In genomic region chr2:10895231-10895630, GRCh38 we compare ENCODE assay signal across 22 cellular contexts. TPM values are rescaled to one million over a fixed set of nuclear protein-coding genes. Genes with fewer than 3 reads are reported as not detected.
"Had no signal": no experiment of that assay in that cellular context is flagged by ENCODE, and none has a peak within 500 bp of the region (broad histone marks: within the 10 kb centered on the region; RNA-seq: fewer than 3 reads in every experiment).

No MANE protein-coding gene starts in this region.

- ATAC-seq: esophagus mucosa, gastrocnemius medialis, heart right ventricle, left cardiac atrium, left lung, left ventricle myocardium superior, lower lobe of right lung, mucosa of descending colon had no signal

- H3K4me1 ChIP-seq: esophagus squamous epithelium, gastrocnemius medialis, left lung, lower lobe of right lung had no signal

- H3K4me1 Mint-ChIP-seq: mesothelial cell of epicardium had no signal

- H3K27me3 ChIP-seq: gastrocnemius medialis, heart right ventricle had no signal

- H3K27ac Mint-ChIP-seq: dendritic cell treated with granulocyte-macrophage colony-stimulating factor and Interleukin-4, amounts not matched to agents 40 ng/mL and 50 ng/mL, for 4 days; mesothelial cell of epicardium had no signal

- H3K36me3 Mint-ChIP-seq: mesothelial cell of epicardium had no signal

- H3K9me3 ChIP-seq: esophagus squamous epithelium, gastrocnemius medialis, heart right ventricle, left lung, lower lobe of right lung, mucosa of descending colon had no signal

- DNase-seq: cortex of kidney; effector CD4-positive, alpha-beta T cell; effector memory CD4-positive, alpha-beta T cell; erythroblast; esophagus squamous epithelium; foreskin fibroblast; foreskin melanocyte; gastrocnemius medialis; glutamatergic neuron; heart right ventricle; hippocampal formation; left cardiac atrium; left lung; left ventricle myocardium superior; lower lobe of right lung; mesenchymal stem cell; mucosa of descending colon had no signal

- H3K36me3 ChIP-seq: esophagus squamous epithelium, gastrocnemius medialis, heart right ventricle, left lung, lower lobe of right lung had no signal

- H3K4me3 Mint-ChIP-seq: dendritic cell treated with granulocyte-macrophage colony-stimulating factor and Interleukin-4, amounts not matched to agents 40 ng/mL and 50 ng/mL, for 4 days; mesothelial cell of epicardium had no signal

- H3K4me3 ChIP-seq: esophagus squamous epithelium, gastrocnemius medialis, heart right ventricle, left lung, lower lobe of right lung, mucosa of descending colon had no signal

- H3K27ac ChIP-seq: epithelial cell of prostate, esophagus squamous epithelium, gastrocnemius medialis, heart right ventricle, left lung, lower lobe of right lung had no signal

- H3K9me3 Mint-ChIP-seq: dendritic cell treated with granulocyte-macrophage colony-stimulating factor and Interleukin-4, amounts not matched to agents 40 ng/mL and 50 ng/mL, for 4 days; mesothelial cell of epicardium had no signal

RNA-seq across cellular contexts. Expression of gene KCNF1, which starts 16.5 kb away (rescaled TPM):
- total RNA-seq: esophagus mucosa, gastrocnemius medialis, left lung, lower leg skin, lower lobe of right lung had no signal
